ENCODE assay signal across 8 cellular contexts in the genomic region with DNA sequence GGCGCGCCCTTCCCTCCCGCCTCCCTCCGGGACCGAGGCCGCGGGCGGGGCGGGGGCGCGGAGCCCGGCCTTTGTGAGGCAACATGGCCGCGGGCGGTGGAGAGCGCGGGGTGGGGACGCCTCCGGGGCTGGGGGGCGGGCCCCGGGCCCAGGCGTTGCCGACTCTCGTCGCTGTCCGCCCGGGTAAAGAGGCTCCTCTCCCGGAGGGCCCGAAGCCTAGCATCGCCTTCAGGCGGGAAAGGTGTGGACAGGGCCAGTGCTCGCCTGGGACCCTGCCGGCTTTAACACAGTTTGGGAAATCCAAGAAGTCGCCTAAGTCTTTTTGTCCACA. TPM values are rescaled to one million over a fixed set of nuclear protein-coding genes. Genes with fewer than 3 reads are reported as not detected.
DNase-seq lines count a peak whose midpoint lies in the region; ATAC-seq, FAIRE-seq and TF ChIP-seq lines count a peak whose summit lies in the region.

No MANE protein-coding gene starts in this region.

- RAD21 ChIA-PET in GM12878 (lab: Charles Lee; ENCODE audit: unreplicated experiment), result no interaction called here

- under 1% methylated on average over 16 of the region's 34 CpGs for WGBS in GM12878 (ENCODE audit: insufficient coverage, insufficient replicate concordance, low lambda C conversion rate, missing lambda C conversion rate)

- peak overlapping the region; percentile 71 for H3K27ac ChIP-seq in GM12878 (ENCODE audit: control insufficient read depth, insufficient read depth)

- SMC1A ChIA-PET in GM12878 (lab: Charles Lee; ENCODE audit: uncharacterized antibody, unreplicated experiment), result no interaction called here

- intact Hi-C loops in GM12878 (cut with micrococcal nuclease; ENCODE audit: unreplicated experiment), result no loop called here

- H3K4me1 ChIP-seq in GM12878 (ENCODE audit: control insufficient read depth, insufficient read depth, low read length), result peaks cover 8% of the 10 kb centered on the region

- peak overlapping the region; percentile 97 for H3K4me2 ChIP-seq in GM12878 (ENCODE audit: control insufficient read depth, insufficient read depth)

- no TSS peak for BruUV-seq in GM12878 (replicated peaks; lab: Mats Ljungman, UMichigan)

- H4K20me1 ChIP-seq in GM12878 (ENCODE audit: control insufficient read depth, insufficient read depth), result no peaks in the 10 kb centered on the region

- FAIRE-seq in GM12878 (lab: Jason Lieb, UNC) (no peak), RCC 7860 (lab: Jason Lieb, UNC) (no peak)

- no peak for TF ChIP-seq EP300 in GM12878 (IDR thresholded peaks at IDR 0.05; ENCODE audit: borderline replicate concordance in 1 of 2, control insufficient read depth in 1 of 2, low read depth in 2 of 2, low read length in 2 of 2)

- H3K4me3 ChIP-seq in GM12878 (peak overlapping the region; percentile 93), iPS-18c (ENCODE audit: insufficient read depth, low read depth, low read length) (peak overlapping the region; percentile 90)

- no peak for TF ChIP-seq CTCF in GM12878 (IDR thresholded peaks at IDR 0.05 in 2 of 3, conservative IDR thresholded peaks at IDR 0.05 in 1 of 3; ENCODE audit: control insufficient read depth in 2 of 3, extremely low read depth in 1 of 3, insufficient read depth in 1 of 3, low read depth in 3 of 3, low read length in 3 of 3)

- ATAC-seq in GM19397 (IDR thresholded peaks at IDR 0.05; ENCODE audit: unreplicated experiment) (peak; percentile 63), HG03469 (IDR thresholded peaks at IDR 0.05; ENCODE audit: unreplicated experiment) (peak; percentile 35), GM12878 (peak; percentile 79)

- H2AFZ ChIP-seq in GM12878 (ENCODE audit: control insufficient read depth, low read depth, low read length), result peak overlapping the region; percentile 53

- H3K36me3 ChIP-seq in GM12878 (ENCODE audit: control insufficient read depth in 2 of 2, insufficient read depth in 2 of 2, low read length in 1 of 2), result no peaks in the 10 kb centered on the region

- H3K9me3 ChIP-seq in GM12878 (replicated peaks; ENCODE audit: control insufficient read depth, insufficient read depth, low read length), result no peaks in the 10 kb centered on the region
- no peaks in the 10 kb centered on the region for H3K9me3 ChIP-seq in iPS-18c (ENCODE audit: control insufficient read depth, insufficient read depth, low read length)

- peak overlapping the region; percentile 62 for H3K9ac ChIP-seq in GM12878 (ENCODE audit: control insufficient read depth, insufficient read depth, low read length)

- H3K27me3 ChIP-seq in GM12878 (replicated peaks in 1 of 2; ENCODE audit: control insufficient read depth in 2 of 2, insufficient read depth in 2 of 2, low read length in 1 of 2), result no peaks in the 10 kb centered on the region

- CTCF ChIA-PET in GM12878 (lab: Yijun Ruan, JAX), result no interaction called here

- H3K79me2 ChIP-seq in GM12878 (ENCODE audit: control insufficient read depth, insufficient read depth, low read length), result peaks cover 54% of the 10 kb centered on the region

- peak; percentile 25 for DNase-seq in COLO829 (ENCODE audit: low spot score)
- peak; percentile 60 to 72 (median 63) for DNase-seq in T-helper 1 cell
- DNase-seq in GM12878 (ENCODE audit: low read depth, low spot score), result no peak
- DNase-seq in stimulated activated CD4-positive, alpha-beta T cell treated with anti-CD3 and anti-CD28 coated beads, Interleukin-12 subunit alpha, Interleukin-12 subunit beta, amount 100 ng/mL, for 24 hours (ENCODE audit: low read depth in 2 of 2), result peak; percentile 40 to 52
- DNase-seq in RCC 7860 (ENCODE audit: low spot score), result no peak

- POLR2A ChIA-PET in GM12878 (lab: Charles Lee), result no interaction called here

- no peak for TF ChIP-seq POLR2A in GM12878 (IDR thresholded peaks at IDR 0.05; ENCODE audit: low read depth, low read length)

- in situ Hi-C loops in GM12878 (cut with MboI), result no loop called here

- TF ChIP-seq RAD21 in GM12878 (IDR thresholded peaks at IDR 0.05; ENCODE audit: insufficient read depth, low read depth, low read length), result no peak

RNA-seq across cellular contexts. Expression of a gene that starts 0.4 kb away (rescaled TPM):
- 62.1 and 88.0 TPM in 2 replicates for total RNA-seq in GM12878 (2013; cell fraction: nucleolus; rRNA removed)
- total RNA-seq in GM12878 (2014; rRNA removed) (24.1 and 28.5 TPM in 2 replicates), GM12878 (2014; rRNA removed; fragmentation: Illumina TruSeq; extraction: Trizol) (15.4 and 17.3 TPM in 2 replicates), GM12878 (2021) (33.0 and 35.1 TPM in 2 replicates)
- polyA plus RNA-seq in GM12878 (2011; ENCODE audit: low read depth), result 10.6 TPM
- polyA plus RNA-seq in GM12878 (2011; rRNA removed) (15.0 and 17.1 TPM in 2 replicates), GM12878 (2014; fragmentation: Illumina TruSeq; extraction: Trizol) (14.1 and 17.9 TPM in 2 replicates), GM12878 (2014; fragmentation: Nextera tagmentation; extraction: Ambion mirVana) (1 to 10 TPM; 1.2 to 2.5 TPM), GM12878 (2014; rRNA removed) (27.8 and 29.7 TPM in 2 replicates), GM12878 (2016; fragmentation: Nextera tagmentation; extraction: Ambion mirVana) (10 to 100 TPM; 12.9 to 16.9 TPM)
- polyA plus RNA-seq in GM12878 (2011; cell fraction: cytosol; rRNA removed), result 18.7 and 20.5 TPM in 2 replicates
- 96.6 and 126 TPM in 2 replicates for polyA plus RNA-seq in GM12878 (2011; cell fraction: nucleus; rRNA removed)
- polyA plus RNA-seq in GM12878 (2012), result 13.6 and 18.8 TPM in 2 replicates
- polyA minus RNA-seq in GM12878 (2011; rRNA and poly(A)+ RNA removed), result 18.9 and 21.9 TPM in 2 replicates
- polyA minus RNA-seq in GM12878 (2011; cell fraction: cytosol; rRNA and poly(A)+ RNA removed), result 7.9 and 8.5 TPM in 2 replicates
- polyA minus RNA-seq in GM12878 (2011; cell fraction: nucleus; rRNA and poly(A)+ RNA removed), result 18.7 and 34.8 TPM in 2 replicates

RNA-seq across cellular contexts. Expression of a gene that starts 35.5 kb away (rescaled TPM):
- 74.7 and 76.8 TPM in 2 replicates for total RNA-seq in GM12878 (2013; cell fraction: nucleolus; rRNA removed)
- 415 and 441 TPM in 2 replicates for total RNA-seq in GM12878 (2014; rRNA removed)
- total RNA-seq in GM12878 (2014; rRNA removed; fragmentation: Illumina TruSeq; extraction: Trizol), result 365 and 396 TPM in 2 replicates
- total RNA-seq in GM12878 (2021), result 378 and 379 TPM in 2 replicates
- 113 TPM for polyA plus RNA-seq in GM12878 (2011; ENCODE audit: low read depth)
- polyA plus RNA-seq in GM12878 (2011; rRNA removed), result 207 and 270 TPM in 2 replicates
- 417 and 421 TPM in 2 replicates for polyA plus RNA-seq in GM12878 (2011; cell fraction: cytosol; rRNA removed)
- 245 and 344 TPM in 2 replicates for polyA plus RNA-seq in GM12878 (2011; cell fraction: nucleus; rRNA removed)
- polyA plus RNA-seq in GM12878 (2012), result 160 and 180 TPM in 2 replicates
- 301 and 393 TPM in 2 replicates for polyA plus RNA-seq in GM12878 (2014; fragmentation: Illumina TruSeq; extraction: Trizol)
- 100 to 1,000 TPM in 1 of 2 experiments, 10 to 100 TPM in 1; 55.3 to 137 TPM for polyA plus RNA-seq in GM12878 (2014; fragmentation: Nextera tagmentation; extraction: Ambion mirVana)
- polyA plus RNA-seq in GM12878 (2014; rRNA removed), result 512 and 514 TPM in 2 replicates
- polyA plus RNA-seq in GM12878 (2016; fragmentation: Nextera tagmentation; extraction: Ambion mirVana), result 100 to 1,000 TPM; 800 to 808 TPM
- 168 and 187 TPM in 2 replicates for polyA minus RNA-seq in GM12878 (2011; rRNA and poly(A)+ RNA removed)
- 103 and 116 TPM in 2 replicates for polyA minus RNA-seq in GM12878 (2011; cell fraction: cytosol; rRNA and poly(A)+ RNA removed)
- 36.8 and 71.0 TPM in 2 replicates for polyA minus RNA-seq in GM12878 (2011; cell fraction: nucleus; rRNA and poly(A)+ RNA removed)

RNA-seq across cellular contexts. Expression of a gene that starts 36.6 kb away (rescaled TPM):
- 84.7 and 99.7 TPM in 2 replicates for total RNA-seq in GM12878 (2013; cell fraction: nucleolus; rRNA removed)
- 81.0 and 88.7 TPM in 2 replicates for total RNA-seq in GM12878 (2014; rRNA removed)
- total RNA-seq in GM12878 (2014; rRNA removed; fragmentation: Illumina TruSeq; extraction: Trizol), result 38.3 and 44.1 TPM in 2 replicates
- 81.2 and 94.6 TPM in 2 replicates for total RNA-seq in GM12878 (2021)
- 49.3 TPM for polyA plus RNA-seq in GM12878 (2011; ENCODE audit: low read depth)
- 12.5 and 22.9 TPM in 2 replicates for polyA plus RNA-seq in GM12878 (2011; rRNA removed)
- 36.7 and 60.9 TPM in 2 replicates for polyA plus RNA-seq in GM12878 (2011; cell fraction: cytosol; rRNA removed)
- polyA plus RNA-seq in GM12878 (2011; cell fraction: nucleus; rRNA removed), result 293 and 316 TPM in 2 replicates
- polyA plus RNA-seq in GM12878 (2012), result 56.3 and 73.5 TPM in 2 replicates
- polyA plus RNA-seq in GM12878 (2014; fragmentation: Illumina TruSeq; extraction: Trizol), result 10.6 and 30.7 TPM in 2 replicates
- polyA plus RNA-seq in GM12878 (2014; fragmentation: Nextera tagmentation; extraction: Ambion mirVana), result 1 to 10 TPM in 1 of 2 experiments, under 1 TPM in 1; 0.29 to 4.8 TPM
- 97.0 and 114 TPM in 2 replicates for polyA plus RNA-seq in GM12878 (2014; rRNA removed)
- 10 to 100 TPM; 71.7 to 87.3 TPM for polyA plus RNA-seq in GM12878 (2016; fragmentation: Nextera tagmentation; extraction: Ambion mirVana)
- polyA minus RNA-seq in GM12878 (2011; rRNA and poly(A)+ RNA removed), result 28.7 and 53.2 TPM in 2 replicates
- 24.7 and 24.9 TPM in 2 replicates for polyA minus RNA-seq in GM12878 (2011; cell fraction: cytosol; rRNA and poly(A)+ RNA removed)
- 62.1 and 105 TPM in 2 replicates for polyA minus RNA-seq in GM12878 (2011; cell fraction: nucleus; rRNA and poly(A)+ RNA removed)

RNA-seq across cellular contexts. Expression of a gene that starts 51.2 kb away (rescaled TPM):
- 17.6 and 19.0 TPM in 2 replicates for total RNA-seq in GM12878 (2013; cell fraction: nucleolus; rRNA removed)
- 8.8 and 11.7 TPM in 2 replicates for total RNA-seq in GM12878 (2014; rRNA removed)
- 3.9 and 4.7 TPM in 2 replicates for total RNA-seq in GM12878 (2014; rRNA removed; fragmentation: Illumina TruSeq; extraction: Trizol)
- total RNA-seq in GM12878 (2021), result 42.1 and 46.3 TPM in 2 replicates
- polyA plus RNA-seq in GM12878 (2011; ENCODE audit: low read depth), result 4.9 TPM
- 4.2 and 6.7 TPM in 2 replicates for polyA plus RNA-seq in GM12878 (2011; rRNA removed)
- polyA plus RNA-seq in GM12878 (2011; cell fraction: cytosol; rRNA removed), result 10.4 and 14.3 TPM in 2 replicates
- polyA plus RNA-seq in GM12878 (2011; cell fraction: nucleus; rRNA removed), result 150 and 193 TPM in 2 replicates
- 18.1 and 18.5 TPM in 2 replicates for polyA plus RNA-seq in GM12878 (2012)
- 4.5 and 9.4 TPM in 2 replicates for polyA plus RNA-seq in GM12878 (2014; fragmentation: Illumina TruSeq; extraction: Trizol)
- polyA plus RNA-seq in GM12878 (2014; fragmentation: Nextera tagmentation; extraction: Ambion mirVana), result under 1 TPM; 0.03 to 0.13 TPM
- polyA plus RNA-seq in GM12878 (2014; rRNA removed), result 42.4 and 48.7 TPM in 2 replicates
- polyA plus RNA-seq in GM12878 (2016; fragmentation: Nextera tagmentation; extraction: Ambion mirVana), result 1 to 10 TPM; 2.2 to 2.6 TPM
- 3.5 and 8.1 TPM in 2 replicates for polyA minus RNA-seq in GM12878 (2011; rRNA and poly(A)+ RNA removed)
- 4.3 and 6.0 TPM in 2 replicates for polyA minus RNA-seq in GM12878 (2011; cell fraction: cytosol; rRNA and poly(A)+ RNA removed)
- polyA minus RNA-seq in GM12878 (2011; cell fraction: nucleus; rRNA and poly(A)+ RNA removed), result 8.5 and 10.9 TPM in 2 replicates

RNA-seq across cellular contexts. Expression of a gene that starts 59.5 kb away (rescaled TPM):
- total RNA-seq in GM12878 (2013; cell fraction: nucleolus; rRNA removed), result 42.1 and 46.9 TPM in 2 replicates
- total RNA-seq in GM12878 (2014; rRNA removed) (24.2 and 25.6 TPM in 2 replicates), GM12878 (2014; rRNA removed; fragmentation: Illumina TruSeq; extraction: Trizol) (14.2 and 17.5 TPM in 2 replicates), GM12878 (2021) (19.4 and 22.2 TPM in 2 replicates)
- polyA plus RNA-seq in GM12878 (2011; ENCODE audit: low read depth), result 14.8 TPM
- polyA plus RNA-seq in GM12878 (2011; rRNA removed) (9.7 and 21.0 TPM in 2 replicates), GM12878 (2014; fragmentation: Illumina TruSeq; extraction: Trizol) (11.6 and 19.8 TPM in 2 replicates), GM12878 (2014; fragmentation: Nextera tagmentation; extraction: Ambion mirVana) (1 to 10 TPM; 4.0 to 5.0 TPM), GM12878 (2014; rRNA removed) (23.1 and 26.7 TPM in 2 replicates), GM12878 (2016; fragmentation: Nextera tagmentation; extraction: Ambion mirVana) (10 to 100 TPM; 20.8 to 24.8 TPM)
- polyA plus RNA-seq in GM12878 (2011; cell fraction: cytosol; rRNA removed), result 27.8 and 38.8 TPM in 2 replicates
- polyA plus RNA-seq in GM12878 (2011; cell fraction: nucleus; rRNA removed), result 28.8 and 31.0 TPM in 2 replicates
- 14.9 and 15.9 TPM in 2 replicates for polyA plus RNA-seq in GM12878 (2012)
- 40.0 and 50.8 TPM in 2 replicates for polyA minus RNA-seq in GM12878 (2011; rRNA and poly(A)+ RNA removed)
- polyA minus RNA-seq in GM12878 (2011; cell fraction: cytosol; rRNA and poly(A)+ RNA removed), result 9.4 and 9.5 TPM in 2 replicates
- polyA minus RNA-seq in GM12878 (2011; cell fraction: nucleus; rRNA and poly(A)+ RNA removed), result 7.4 and 13.3 TPM in 2 replicates

Comparison
In these comparisons a context has a peak if more than half of its experiments do, and no peak if none do; other contexts are left out.
1. DNase-seq: peak in COLO829 (single experiment), T-helper 1 cell (5 of 5) and stimulated activated CD4-positive, alpha-beta T cell treated with anti-CD3 and anti-CD28 coated beads, Interleukin-12 subunit alpha, Interleukin-12 subunit beta, amount 100 ng/mL, for 24 hours (2 of 2); none in GM12878 (single experiment) and RCC 7860 (single experiment).
2. Peak in every context shown above with its lines, with median percentiles within 50 percentile points of each other: ATAC-seq.